In the genomic region with DNA sequence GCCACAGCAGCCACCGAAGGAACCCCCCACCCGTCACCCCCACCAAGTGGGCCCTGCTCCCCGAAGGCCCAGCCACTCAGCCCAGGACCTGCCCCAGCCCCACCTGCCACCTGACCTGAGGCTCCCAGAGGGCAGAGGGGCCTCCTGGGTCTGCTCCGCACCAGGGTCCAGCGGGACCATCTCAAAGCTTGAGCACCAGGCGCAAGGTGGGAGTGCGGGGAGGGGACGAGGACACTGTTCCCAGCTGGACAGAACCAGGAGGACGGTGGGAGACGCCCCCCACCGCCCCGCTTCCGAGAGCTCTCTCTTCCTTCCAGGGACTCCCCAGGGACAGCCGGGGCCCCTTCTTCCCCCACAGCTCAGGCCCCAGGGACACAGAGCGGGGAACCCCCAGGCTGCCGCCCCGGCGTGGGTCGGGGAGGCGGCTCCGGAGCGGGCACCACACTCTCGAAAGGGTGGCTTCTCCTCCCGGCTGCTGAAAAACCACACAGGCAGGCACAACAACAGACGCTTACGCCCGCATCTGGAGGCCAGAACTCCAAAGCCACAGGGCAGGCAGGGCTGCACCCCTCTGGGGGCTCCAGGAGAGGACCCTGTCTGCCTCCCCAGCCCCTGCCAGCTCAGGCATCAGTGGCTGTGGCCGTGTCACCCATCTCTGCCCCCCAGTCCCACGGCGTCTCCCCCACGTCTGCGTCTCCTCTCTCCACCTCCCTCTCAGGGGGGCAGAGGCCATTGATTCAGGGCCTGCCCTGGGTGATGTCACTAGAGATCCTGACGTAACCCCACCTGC, we compare ENCODE assay signal across 2 cellular contexts.
TF ChIP-seq lines count a peak whose summit lies in the region.

No MANE protein-coding gene starts in this region.

TF ChIP-seq in SK-N-SH, 30 proteins besides CTCF, POLR2A, EP300 and RAD21:
- TF ChIP-seq, protein P1, sequence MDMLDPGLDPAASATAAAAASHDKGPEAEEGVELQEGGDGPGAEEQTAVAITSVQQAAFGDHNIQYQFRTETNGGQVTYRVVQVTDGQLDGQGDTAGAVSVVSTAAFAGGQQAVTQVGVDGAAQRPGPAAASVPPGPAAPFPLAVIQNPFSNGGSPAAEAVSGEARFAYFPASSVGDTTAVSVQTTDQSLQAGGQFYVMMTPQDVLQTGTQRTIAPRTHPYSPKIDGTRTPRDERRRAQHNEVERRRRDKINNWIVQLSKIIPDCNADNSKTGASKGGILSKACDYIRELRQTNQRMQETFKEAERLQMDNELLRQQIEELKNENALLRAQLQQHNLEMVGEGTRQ (IDR thresholded peaks at IDR 0.05; ENCODE audit: borderline replicate concordance, low read depth, low read length), result no peak
- TF ChIP-seq YY1 (IDR thresholded peaks at IDR 0.05; ENCODE audit: low read depth) (no peak), JUND (IDR thresholded peaks at IDR 0.05) (no peak), NRF1 (IDR thresholded peaks at IDR 0.05; ENCODE audit: low read depth, low read length) (no peak), CHD2 (IDR thresholded peaks at IDR 0.05; ENCODE audit: low read length, partially characterized antibody) (no peak), ELF1 (IDR thresholded peaks at IDR 0.05) (no peak), NFIC (IDR thresholded peaks at IDR 0.05; ENCODE audit: borderline replicate concordance) (no peak), RXRA (IDR thresholded peaks at IDR 0.05; ENCODE audit: borderline replicate concordance, low read depth) (no peak), TCF12 (IDR thresholded peaks at IDR 0.05) (no peak), RFX5 (IDR thresholded peaks at IDR 0.05; ENCODE audit: low read length) (no peak), MEF2A (IDR thresholded peaks at IDR 0.05; ENCODE audit: borderline replicate concordance, low read depth) (no peak), FOXJ3 (CRISPR knock-in tag; IDR thresholded peaks at IDR 0.05) (no peak), GATA2 (CRISPR knock-in tag; IDR thresholded peaks at IDR 0.05) (no peak)
- TF ChIP-seq, protein P2, sequence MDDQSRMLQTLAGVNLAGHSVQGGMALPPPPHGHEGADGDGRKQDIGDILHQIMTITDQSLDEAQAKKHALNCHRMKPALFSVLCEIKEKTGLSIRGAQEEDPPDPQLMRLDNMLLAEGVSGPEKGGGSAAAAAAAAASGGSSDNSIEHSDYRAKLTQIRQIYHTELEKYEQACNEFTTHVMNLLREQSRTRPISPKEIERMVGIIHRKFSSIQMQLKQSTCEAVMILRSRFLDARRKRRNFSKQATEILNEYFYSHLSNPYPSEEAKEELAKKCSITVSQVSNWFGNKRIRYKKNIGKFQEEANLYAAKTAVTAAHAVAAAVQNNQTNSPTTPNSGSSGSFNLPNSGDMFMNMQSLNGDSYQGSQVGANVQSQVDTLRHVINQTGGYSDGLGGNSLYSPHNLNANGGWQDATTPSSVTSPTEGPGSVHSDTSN (IDR thresholded peaks at IDR 0.05), result no peak
- TF ChIP-seq, protein P3, sequence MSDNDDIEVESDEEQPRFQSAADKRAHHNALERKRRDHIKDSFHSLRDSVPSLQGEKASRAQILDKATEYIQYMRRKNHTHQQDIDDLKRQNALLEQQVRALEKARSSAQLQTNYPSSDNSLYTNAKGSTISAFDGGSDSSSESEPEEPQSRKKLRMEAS (IDR thresholded peaks at IDR 0.05; ENCODE audit: low read depth), result no peak
- TF ChIP-seq, protein P4, sequence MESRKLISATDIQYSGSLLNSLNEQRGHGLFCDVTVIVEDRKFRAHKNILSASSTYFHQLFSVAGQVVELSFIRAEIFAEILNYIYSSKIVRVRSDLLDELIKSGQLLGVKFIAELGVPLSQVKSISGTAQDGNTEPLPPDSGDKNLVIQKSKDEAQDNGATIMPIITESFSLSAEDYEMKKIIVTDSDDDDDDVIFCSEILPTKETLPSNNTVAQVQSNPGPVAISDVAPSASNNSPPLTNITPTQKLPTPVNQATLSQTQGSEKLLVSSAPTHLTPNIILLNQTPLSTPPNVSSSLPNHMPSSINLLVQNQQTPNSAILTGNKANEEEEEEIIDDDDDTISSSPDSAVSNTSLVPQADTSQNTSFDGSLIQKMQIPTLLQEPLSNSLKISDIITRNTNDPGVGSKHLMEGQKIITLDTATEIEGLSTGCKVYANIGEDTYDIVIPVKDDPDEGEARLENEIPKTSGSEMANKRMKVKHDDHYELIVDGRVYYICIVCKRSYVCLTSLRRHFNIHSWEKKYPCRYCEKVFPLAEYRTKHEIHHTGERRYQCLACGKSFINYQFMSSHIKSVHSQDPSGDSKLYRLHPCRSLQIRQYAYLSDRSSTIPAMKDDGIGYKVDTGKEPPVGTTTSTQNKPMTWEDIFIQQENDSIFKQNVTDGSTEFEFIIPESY (IDR thresholded peaks at IDR 0.05; ENCODE audit: borderline replicate concordance, low read depth), result no peak
TF ChIP-seq in SK-N-SH: peak in this region for 0.

TF ChIP-seq in SK-N-SH treated with all-trans-retinoic acid at 6 μM for 48 hours, 23 proteins besides CTCF, POLR2A, EP300 and RAD21 (continued from another document):
- TF ChIP-seq, protein P5, sequence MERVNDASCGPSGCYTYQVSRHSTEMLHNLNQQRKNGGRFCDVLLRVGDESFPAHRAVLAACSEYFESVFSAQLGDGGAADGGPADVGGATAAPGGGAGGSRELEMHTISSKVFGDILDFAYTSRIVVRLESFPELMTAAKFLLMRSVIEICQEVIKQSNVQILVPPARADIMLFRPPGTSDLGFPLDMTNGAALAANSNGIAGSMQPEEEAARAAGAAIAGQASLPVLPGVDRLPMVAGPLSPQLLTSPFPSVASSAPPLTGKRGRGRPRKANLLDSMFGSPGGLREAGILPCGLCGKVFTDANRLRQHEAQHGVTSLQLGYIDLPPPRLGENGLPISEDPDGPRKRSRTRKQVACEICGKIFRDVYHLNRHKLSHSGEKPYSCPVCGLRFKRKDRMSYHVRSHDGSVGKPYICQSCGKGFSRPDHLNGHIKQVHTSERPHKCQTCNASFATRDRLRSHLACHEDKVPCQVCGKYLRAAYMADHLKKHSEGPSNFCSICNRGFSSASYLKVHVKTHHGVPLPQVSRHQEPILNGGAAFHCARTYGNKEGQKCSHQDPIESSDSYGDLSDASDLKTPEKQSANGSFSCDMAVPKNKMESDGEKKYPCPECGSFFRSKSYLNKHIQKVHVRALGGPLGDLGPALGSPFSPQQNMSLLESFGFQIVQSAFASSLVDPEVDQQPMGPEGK (CRISPR knock-in tag; IDR thresholded peaks at IDR 0.05; ENCODE audit: borderline replicate concordance), result no peak
- TF ChIP-seq, protein P6, sequence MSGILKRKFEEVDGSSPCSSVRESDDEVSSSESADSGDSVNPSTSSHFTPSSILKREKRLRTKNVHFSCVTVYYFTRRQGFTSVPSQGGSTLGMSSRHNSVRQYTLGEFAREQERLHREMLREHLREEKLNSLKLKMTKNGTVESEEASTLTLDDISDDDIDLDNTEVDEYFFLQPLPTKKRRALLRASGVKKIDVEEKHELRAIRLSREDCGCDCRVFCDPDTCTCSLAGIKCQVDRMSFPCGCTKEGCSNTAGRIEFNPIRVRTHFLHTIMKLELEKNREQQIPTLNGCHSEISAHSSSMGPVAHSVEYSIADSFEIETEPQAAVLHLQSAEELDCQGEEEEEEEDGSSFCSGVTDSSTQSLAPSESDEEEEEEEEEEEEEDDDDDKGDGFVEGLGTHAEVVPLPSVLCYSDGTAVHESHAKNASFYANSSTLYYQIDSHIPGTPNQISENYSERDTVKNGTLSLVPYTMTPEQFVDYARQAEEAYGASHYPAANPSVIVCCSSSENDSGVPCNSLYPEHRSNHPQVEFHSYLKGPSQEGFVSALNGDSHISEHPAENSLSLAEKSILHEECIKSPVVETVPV (CRISPR knock-in tag; IDR thresholded peaks at IDR 0.05), result no peak
- TF ChIP-seq, protein P7, sequence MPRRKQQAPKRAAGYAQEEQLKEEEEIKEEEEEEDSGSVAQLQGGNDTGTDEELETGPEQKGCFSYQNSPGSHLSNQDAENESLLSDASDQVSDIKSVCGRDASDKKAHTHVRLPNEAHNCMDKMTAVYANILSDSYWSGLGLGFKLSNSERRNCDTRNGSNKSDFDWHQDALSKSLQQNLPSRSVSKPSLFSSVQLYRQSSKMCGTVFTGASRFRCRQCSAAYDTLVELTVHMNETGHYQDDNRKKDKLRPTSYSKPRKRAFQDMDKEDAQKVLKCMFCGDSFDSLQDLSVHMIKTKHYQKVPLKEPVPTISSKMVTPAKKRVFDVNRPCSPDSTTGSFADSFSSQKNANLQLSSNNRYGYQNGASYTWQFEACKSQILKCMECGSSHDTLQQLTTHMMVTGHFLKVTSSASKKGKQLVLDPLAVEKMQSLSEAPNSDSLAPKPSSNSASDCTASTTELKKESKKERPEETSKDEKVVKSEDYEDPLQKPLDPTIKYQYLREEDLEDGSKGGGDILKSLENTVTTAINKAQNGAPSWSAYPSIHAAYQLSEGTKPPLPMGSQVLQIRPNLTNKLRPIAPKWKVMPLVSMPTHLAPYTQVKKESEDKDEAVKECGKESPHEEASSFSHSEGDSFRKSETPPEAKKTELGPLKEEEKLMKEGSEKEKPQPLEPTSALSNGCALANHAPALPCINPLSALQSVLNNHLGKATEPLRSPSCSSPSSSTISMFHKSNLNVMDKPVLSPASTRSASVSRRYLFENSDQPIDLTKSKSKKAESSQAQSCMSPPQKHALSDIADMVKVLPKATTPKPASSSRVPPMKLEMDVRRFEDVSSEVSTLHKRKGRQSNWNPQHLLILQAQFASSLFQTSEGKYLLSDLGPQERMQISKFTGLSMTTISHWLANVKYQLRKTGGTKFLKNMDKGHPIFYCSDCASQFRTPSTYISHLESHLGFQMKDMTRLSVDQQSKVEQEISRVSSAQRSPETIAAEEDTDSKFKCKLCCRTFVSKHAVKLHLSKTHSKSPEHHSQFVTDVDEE (CRISPR knock-in tag; IDR thresholded peaks at IDR 0.05), result no peak
- TF ChIP-seq SNAI2 (CRISPR knock-in tag; IDR thresholded peaks at IDR 0.05) (no peak), ZNF565 (CRISPR knock-in tag; conservative IDR thresholded peaks at IDR 0.05; ENCODE audit: low read depth) (no peak), OSR1 (CRISPR knock-in tag; IDR thresholded peaks at IDR 0.05) (no peak), ISL1 (CRISPR knock-in tag; IDR thresholded peaks at IDR 0.05) (no peak), TCF4 (CRISPR knock-in tag; IDR thresholded peaks at IDR 0.05; ENCODE audit: borderline replicate concordance) (no peak), CSDC2 (CRISPR knock-in tag; IDR thresholded peaks at IDR 0.05) (no peak), ZC3H10 (CRISPR knock-in tag; IDR thresholded peaks at IDR 0.05) (no peak), PPARA (CRISPR knock-in tag; IDR thresholded peaks at IDR 0.05; ENCODE audit: borderline replicate concordance) (no peak), RARB (CRISPR knock-in tag; IDR thresholded peaks at IDR 0.05) (no peak), ESRRG (CRISPR knock-in tag; IDR thresholded peaks at IDR 0.05) (no peak)
- TF ChIP-seq, protein P8, sequence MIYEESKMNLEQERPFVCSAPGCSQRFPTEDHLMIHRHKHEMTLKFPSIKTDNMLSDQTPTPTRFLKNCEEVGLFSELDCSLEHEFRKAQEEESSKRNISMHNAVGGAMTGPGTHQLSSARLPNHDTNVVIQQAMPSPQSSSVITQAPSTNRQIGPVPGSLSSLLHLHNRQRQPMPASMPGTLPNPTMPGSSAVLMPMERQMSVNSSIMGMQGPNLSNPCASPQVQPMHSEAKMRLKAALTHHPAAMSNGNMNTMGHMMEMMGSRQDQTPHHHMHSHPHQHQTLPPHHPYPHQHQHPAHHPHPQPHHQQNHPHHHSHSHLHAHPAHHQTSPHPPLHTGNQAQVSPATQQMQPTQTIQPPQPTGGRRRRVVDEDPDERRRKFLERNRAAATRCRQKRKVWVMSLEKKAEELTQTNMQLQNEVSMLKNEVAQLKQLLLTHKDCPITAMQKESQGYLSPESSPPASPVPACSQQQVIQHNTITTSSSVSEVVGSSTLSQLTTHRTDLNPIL (CRISPR knock-in tag; IDR thresholded peaks at IDR 0.05; ENCODE audit: low read depth), result no peak
TF ChIP-seq in SK-N-SH treated with all-trans-retinoic acid at 6 μM for 48 hours: peak in this region for 0.
